In genomic region chr5:127987354-127988148, GRCh38 we compare ENCODE assay signal across 19 cellular contexts.
DNase-seq lines count a peak whose midpoint lies in the region; ATAC-seq, FAIRE-seq and TF ChIP-seq lines count a peak whose summit lies in the region.
"Had no signal": no experiment of that assay in that cellular context is flagged by ENCODE, and none has a peak within 500 bp of the region (broad histone marks: within the 10 kb centered on the region; RNA-seq: fewer than 3 reads in every experiment).

No MANE protein-coding gene starts in this region.

- H3K9ac ChIP-seq in endothelial cell of umbilical vein (replicated peaks; ENCODE audit: extremely low read depth, insufficient read depth, low read length), result no peak overlapping the region

- no peak overlapping the region for H3K4me2 ChIP-seq in endothelial cell of umbilical vein (ENCODE audit: insufficient read depth, low read length)
- H3K4me2 ChIP-seq: hepatocyte had no signal

- H3K27ac ChIP-seq in endothelial cell of umbilical vein (ENCODE audit: insufficient read depth, low read depth, low read length), result peak overlapping the region; percentile 44
- no peak overlapping the region for H3K27ac ChIP-seq in gastrocnemius medialis
- H3K27ac ChIP-seq: hepatocyte, ovary, uterus had no signal

- TF ChIP-seq POLR2A in endothelial cell of umbilical vein (IDR thresholded peaks at IDR 0.05; ENCODE audit: low read depth, low read length) (no peak), gastrocnemius medialis (IDR thresholded peaks at IDR 0.05) (no peak)

- intact Hi-C loops in endothelial cell of umbilical vein (cut with micrococcal nuclease), result loop anchor here (1.0 to 2.0 kb wide), 3 partner anchors 26 to 77 kb away; no protein-coding TSS in a partner anchor
- intact Hi-C loops in gastrocnemius medialis (cut with DNase I; ENCODE audit: low total_unique reads), result no loop called here

- no peak for TF ChIP-seq CTCF in endothelial cell of umbilical vein (IDR thresholded peaks at IDR 0.05; ENCODE audit: extremely low read depth in 1 of 2, insufficient read depth in 1 of 2, low read depth in 1 of 2, low read length in 2 of 2)
- no peak for TF ChIP-seq CTCF in retinal pigment epithelial cell (conservative IDR thresholded peaks at IDR 0.05; ENCODE audit: low read depth, low read length)
- no peak for TF ChIP-seq CTCF in gastrocnemius medialis (IDR thresholded peaks at IDR 0.05 in 4 of 5, conservative IDR thresholded peaks at IDR 0.05 in 1 of 5)

- CTCF ChIA-PET in endothelial cell of umbilical vein (lab: Charles Lee), result interaction anchor here (0.7 to 2.3 kb wide), 16 partner anchors 10 to 229 kb away, joined by 3 to 9 read pairs (median 4); no protein-coding TSS in a partner anchor

- POLR2A ChIA-PET in endothelial cell of umbilical vein (lab: Charles Lee), result interaction anchor here (0.7 to 2.0 kb wide), 3 partner anchors 27 to 513 kb away, joined by 4 to 8 read pairs (median 6); no protein-coding TSS in a partner anchor

- H2AFZ ChIP-seq in endothelial cell of umbilical vein (ENCODE audit: low read depth, low read length), result no peak overlapping the region
- H2AFZ ChIP-seq: hepatocyte had no signal

- no peak for ATAC-seq in gastrocnemius medialis
- no peak for ATAC-seq in HG03159 (IDR thresholded peaks at IDR 0.05; ENCODE audit: unreplicated experiment)
- ATAC-seq: activated naive CD4-positive, alpha-beta T cell treated with anti-CD3 and anti-CD28 coated beads, Interleukin-2, amount 50 U/mL, for 72 hours; mucosa of descending colon; stimulated activated naive B cell treated with anti-CD40 and anti-IgM and Interleukin-4, amounts not matched to agents 10 μg/mL and 1 μg/mL and 100 μg/mL, for 72 hours had no signal

- no peaks in the 10 kb centered on the region for H3K36me3 ChIP-seq in endothelial cell of umbilical vein (ENCODE audit: control insufficient read depth in 2 of 2, extremely low read depth in 1 of 2, insufficient read depth in 2 of 2, low read length in 2 of 2)
- no peaks in the 10 kb centered on the region for H3K36me3 ChIP-seq in gastrocnemius medialis
- H3K36me3 ChIP-seq: ovary, uterus had no signal

- H4K20me1 ChIP-seq in endothelial cell of umbilical vein (replicated peaks; ENCODE audit: control insufficient read depth, extremely low read depth, insufficient read depth, low read length), result no peaks in the 10 kb centered on the region

- dilution Hi-C loops in endothelial cell of umbilical vein (cut with MboI; ENCODE audit: extremely low pct_ligation_motif_present, low sequenced_read_pairs), result no loop called here

- H3K9me3 ChIP-seq in endothelial cell of umbilical vein (replicated peaks; ENCODE audit: control insufficient read depth, insufficient read depth, low read length) (no peaks in the 10 kb centered on the region), gastrocnemius medialis (no peaks in the 10 kb centered on the region)
- H3K9me3 ChIP-seq: mucosa of descending colon, ovary, uterus had no signal

- H3K4me1 ChIP-seq in endothelial cell of umbilical vein (ENCODE audit: control insufficient read depth, extremely low read depth, insufficient read depth, low read length), result peaks cover 13% of the 10 kb centered on the region
- no peaks in the 10 kb centered on the region for H3K4me1 ChIP-seq in gastrocnemius medialis
- H3K4me1 ChIP-seq: uterus had no signal

- BruUV-seq in endothelial cell of umbilical vein (replicated peaks; lab: Mats Ljungman, UMichigan), result no TSS peak

- DNase-seq in GM03348 (ENCODE audit: low spot score) (peak; percentile 8), NCI-H82 treated with DMSO at 0.1 percent for 48 hours (lab: John Stamatoyannopoulos, UW; ENCODE audit: unreplicated experiment) (peak; percentile 74), endothelial cell of umbilical vein (ENCODE audit: low read depth, low spot score) (no peak), retinal pigment epithelial cell (ENCODE audit: low read depth) (peak; percentile 67), gastrocnemius medialis (no peak)
- DNase-seq in activated T-cell treated with anti-CD3 and anti-CD28 coated beads, Interleukin-2, amount 50 U/mL, for 48 hours, result no peak
- DNase-seq: activated CD4-positive, alpha-beta T cell treated with anti-CD3 and anti-CD28 coated beads for 1 hour; CD4-positive, CD25-positive, alpha-beta regulatory T cell; cerebellar nuclear complex; mucosa of descending colon; NCI-H2029 treated with DMSO at 0.1 percent for 48 hours; NCI-H526 treated with DMSO at 0.1 percent for 48 hours; ovary; small intestine; stimulated activated naive B cell treated with anti-CD40 and anti-IgM and Interleukin-4, amounts not matched to agents 10 μg/mL and 1 μg/mL and 100 μg/mL, for 72 hours; uterus had no signal

- H3K79me2 ChIP-seq in endothelial cell of umbilical vein (ENCODE audit: control insufficient read depth, insufficient read depth, low read length), result no peaks in the 10 kb centered on the region
- H3K79me2 ChIP-seq: hepatocyte had no signal

- no peaks in the 10 kb centered on the region for H3K27me3 ChIP-seq in endothelial cell of umbilical vein (ENCODE audit: control insufficient read depth in 2 of 2, insufficient read depth in 2 of 2, low read length in 2 of 2)
- H3K27me3 ChIP-seq in gastrocnemius medialis, result no peaks in the 10 kb centered on the region
- H3K27me3 ChIP-seq: hepatocyte, ovary, uterus had no signal

- no peak overlapping the region for H3K4me3 ChIP-seq in endothelial cell of umbilical vein (replicated peaks in 1 of 3; ENCODE audit: insufficient read depth in 1 of 3, low read depth in 1 of 3, low read length in 3 of 3)
- no peak overlapping the region for H3K4me3 ChIP-seq in retinal pigment epithelial cell (ENCODE audit: low read length)
- H3K4me3 ChIP-seq in gastrocnemius medialis, result no peak overlapping the region
- H3K4me3 ChIP-seq: hepatocyte, mucosa of descending colon, ovary, uterus had no signal

- no peaks in the 10 kb centered on the region for H3K9me1 ChIP-seq in endothelial cell of umbilical vein (replicated peaks; ENCODE audit: control insufficient read depth, extremely low read depth, insufficient read depth, low read length)

- FAIRE-seq in endothelial cell of umbilical vein (lab: Jason Lieb, UNC), result no peak
- FAIRE-seq: small intestine had no signal

- in situ Hi-C loops in gastrocnemius medialis (cut with MboI; ENCODE audit: low sequenced_read_pairs in 4 of 4), result no loop called here

TF ChIP-seq in endothelial cell of umbilical vein, 7 proteins besides CTCF, POLR2A, EP300 and RAD21:
- TF ChIP-seq FOS (IDR thresholded peaks at IDR 0.05; ENCODE audit: borderline replicate concordance, insufficient read depth, low read length) (no peak), POLR2AphosphoS5 (IDR thresholded peaks at IDR 0.05; ENCODE audit: insufficient read depth, low read depth, low read length) (no peak), MAX (IDR thresholded peaks at IDR 0.05; ENCODE audit: insufficient read depth, insufficient read length) (no peak), JUN (IDR thresholded peaks at IDR 0.05; ENCODE audit: borderline replicate concordance, insufficient read depth, insufficient read length, low read depth) (no peak), MYC (IDR thresholded peaks at IDR 0.05; ENCODE audit: low read depth, low read length) (no peak), EZH2 (IDR thresholded peaks at IDR 0.05; ENCODE audit: borderline replicate concordance, low read depth, low read length, severe bottlenecking) (no peak), GATA2 (IDR thresholded peaks at IDR 0.05; ENCODE audit: insufficient read depth, insufficient read length, low read depth, low read length) (no peak)

Comparison
In these comparisons a context has a peak if more than half of its experiments do, and no peak if none do; other contexts are left out.
1. DNase-seq: peak in GM03348 (single experiment), NCI-H82 treated with DMSO at 0.1 percent for 48 hours (single experiment) and retinal pigment epithelial cell (single experiment); none in endothelial cell of umbilical vein (single experiment), gastrocnemius medialis (0 of 2) and activated T-cell treated with anti-CD3 and anti-CD28 coated beads, Interleukin-2, amount 50 U/mL, for 48 hours (0 of 2).